Comparison of ENCODE assay signal across 18 cellular contexts in genomic region chrX:23403849-23404248, GRCh38.
DNase-seq lines count a peak whose midpoint lies in the region; FAIRE-seq and TF ChIP-seq lines count a peak whose summit lies in the region.
"Had no signal": no experiment of that assay in that cellular context is flagged by ENCODE, and none has a peak within 500 bp of the region (broad histone marks: within the 10 kb centered on the region; RNA-seq: fewer than 3 reads in every experiment).

No MANE protein-coding gene starts in this region.

- H3K27me3 ChIP-seq in bronchial epithelial cell (ENCODE audit: control insufficient read depth, insufficient read depth, low read length) (no peaks in the 10 kb centered on the region), osteoblast (ENCODE audit: insufficient read depth, low read length) (no peaks in the 10 kb centered on the region)
- H3K27me3 ChIP-seq: adrenal gland, right atrium auricular region had no signal

- peaks cover 11% of the 10 kb centered on the region for H3K27me3 Mint-ChIP-seq in neural crest cell (ENCODE audit: low read depth)

- no peak overlapping the region for H3K27ac ChIP-seq in osteoblast (ENCODE audit: low read depth, low read length)
- H3K27ac ChIP-seq: adrenal gland, HL-60, PC-9, right atrium auricular region had no signal

- no peaks in the 10 kb centered on the region for H3K9me3 ChIP-seq in osteoblast (ENCODE audit: low read depth, low read length)
- H3K9me3 ChIP-seq: adrenal gland, right atrium auricular region had no signal

- H3K9me3 Mint-ChIP-seq in neural crest cell = no peaks in the 10 kb centered on the region
- H3K9me3 Mint-ChIP-seq: mesothelial cell of epicardium had no signal

- H3K36me3 Mint-ChIP-seq in neural crest cell (ENCODE audit: low read depth) = no peaks in the 10 kb centered on the region
- H3K36me3 Mint-ChIP-seq: mesothelial cell of epicardium had no signal

- H3K36me3 ChIP-seq in bronchial epithelial cell (ENCODE audit: control insufficient read depth, insufficient read depth, low read length) (no peaks in the 10 kb centered on the region), osteoblast (ENCODE audit: insufficient read depth, low read length) (no peaks in the 10 kb centered on the region)
- H3K36me3 ChIP-seq: adrenal gland, right atrium auricular region had no signal

- no peaks in the 10 kb centered on the region for H3K4me1 ChIP-seq in osteoblast (ENCODE audit: insufficient read depth, low read length)
- H3K4me1 ChIP-seq: adrenal gland, right atrium auricular region had no signal

- H3K4me3 ChIP-seq in bronchial epithelial cell (ENCODE audit: low read depth, low read length) (no peak overlapping the region), osteoblast (ENCODE audit: insufficient read depth, low read length) (no peak overlapping the region)
- H3K4me3 ChIP-seq: adrenal gland, PC-9, right atrium auricular region had no signal

- H4K20me1 ChIP-seq in osteoblast (ENCODE audit: insufficient read depth, low read length) = no peaks in the 10 kb centered on the region

- no peaks in the 10 kb centered on the region for H3K4me1 Mint-ChIP-seq in neural crest cell

- TF ChIP-seq CTCF in bronchial epithelial cell (IDR thresholded peaks at IDR 0.05; ENCODE audit: insufficient read depth, low read length, severe bottlenecking) (peak; percentile 18), neural crest cell (conservative IDR thresholded peaks at IDR 0.05) (peak; percentile 42), osteoblast (IDR thresholded peaks at IDR 0.05; ENCODE audit: extremely low read depth, low read depth, low read length) (no peak)

- FAIRE-seq in bronchial epithelial cell (lab: Jason Lieb, UNC) = no peak
- FAIRE-seq: endometrium had no signal

- H2AFZ ChIP-seq in osteoblast (ENCODE audit: low read length) = no peak overlapping the region
- H2AFZ ChIP-seq: PC-9 had no signal

- H3K79me2 ChIP-seq in osteoblast (ENCODE audit: insufficient read depth, low read length) = no peaks in the 10 kb centered on the region

- DNase-seq in DMS 273 (lab: John Stamatoyannopoulos, UW; ENCODE audit: unreplicated experiment) = peak; percentile 57
- no peak for DNase-seq in DMS 273 treated with DMSO at 0.1 percent for 48 hours (lab: John Stamatoyannopoulos, UW)
- DNase-seq in Kasumi-1 (lab: John Stamatoyannopoulos, UW) = peak; percentile 0 to 18
- DNase-seq in bronchial epithelial cell (ENCODE audit: low read depth) = no peak
- no peak for DNase-seq in neural crest cell (ENCODE audit: low read depth, low spot score)
- DNase-seq in osteoblast (ENCODE audit: insufficient read length, low spot score, missing footprints) = no peak
- DNase-seq in ureter (ENCODE audit: low spot score) = no peak
- no peak for DNase-seq in GOT3 (lab: John Stamatoyannopoulos, UW)
- DNase-seq: 8988T, adrenal gland, hippocampal formation, NCI-H1048, PC-9, T1000 had no signal

- H3K4me2 ChIP-seq in osteoblast (ENCODE audit: insufficient read depth, low read length) = no peak overlapping the region
- H3K4me2 ChIP-seq: PC-9 had no signal

- no peak overlapping the region for H3K4me3 Mint-ChIP-seq in neural crest cell
- H3K4me3 Mint-ChIP-seq: mesothelial cell of epicardium had no signal

- H3K27ac Mint-ChIP-seq in neural crest cell (ENCODE audit: unreplicated experiment) = no peak overlapping the region
- H3K27ac Mint-ChIP-seq: mesothelial cell of epicardium had no signal

Comparison
In these comparisons a context has a peak if more than half of its experiments do, and no peak if none do; other contexts are left out.
1. DNase-seq: peak in DMS 273 (single experiment) and Kasumi-1 (2 of 2); none in DMS 273 treated with DMSO at 0.1 percent for 48 hours (single experiment), bronchial epithelial cell (single experiment), neural crest cell (single experiment), osteoblast (single experiment), ureter (single experiment) and GOT3 (single experiment).